9 cellular contexts compared by ENCODE assay signal in genomic region chr1:156128749-156129682, GRCh38. TPM values are rescaled to one million over a fixed set of nuclear protein-coding genes. Genes with fewer than 3 reads are reported as not detected.
DNase-seq lines count a peak whose midpoint lies in the region; ATAC-seq and TF ChIP-seq lines count a peak whose summit lies in the region.
"Had no signal": no experiment of that assay in that cellular context is flagged by ENCODE, and none has a peak within 500 bp of the region (broad histone marks: within the 10 kb centered on the region; RNA-seq: fewer than 3 reads in every experiment).

No MANE protein-coding gene starts in this region.

- peaks cover 80 to 95% (median 89%) of the 10 kb centered on the region in 3 donors for H3K27me3 Mint-ChIP-seq in CD14-positive monocyte (ENCODE audit: low read depth in 3 of 3)

- TF ChIP-seq POLR2A in esophagus muscularis mucosa (IDR thresholded peaks at IDR 0.05; ENCODE audit: low read depth) = no peak

- no peak for DNase-seq in CD14-positive monocyte (ENCODE audit: low spot score)
- DNase-seq in RPMI7951 (ENCODE audit: low read depth) = peak; percentile 84
- no peak for DNase-seq in esophagus muscularis mucosa (ENCODE audit: extremely low spot score)
- no peak for DNase-seq in osteoblast (ENCODE audit: insufficient read length, low spot score, missing footprints)
- DNase-seq in AG20443 (ENCODE audit: low spot score) = no peak
- DNase-seq in cerebellar nuclear complex (lab: John Stamatoyannopoulos, UW) = no peak
- no peak for DNase-seq in OCI-M2 (lab: John Stamatoyannopoulos, UW; ENCODE audit: unreplicated experiment)
- DNase-seq: foreskin melanocyte had no signal

- H3K4me3 ChIP-seq in esophagus muscularis mucosa = peak overlapping the region; percentile 23 to 69 (median 37)
- peak overlapping the region; percentile 23 for H3K4me3 ChIP-seq in osteoblast (ENCODE audit: insufficient read depth, low read length)

- TF ChIP-seq CTCF in CD14-positive monocyte (IDR thresholded peaks at IDR 0.05) = no peak
- TF ChIP-seq CTCF in esophagus muscularis mucosa (IDR thresholded peaks at IDR 0.05) = no peak
- no peak for TF ChIP-seq CTCF in osteoblast (IDR thresholded peaks at IDR 0.05; ENCODE audit: extremely low read depth, low read depth, low read length)

- no peaks in the 10 kb centered on the region for H3K27me3 ChIP-seq in esophagus muscularis mucosa
- no peaks in the 10 kb centered on the region for H3K27me3 ChIP-seq in osteoblast (ENCODE audit: insufficient read depth, low read length)

- peak overlapping the region in 5 of 7 donors; percentile 50 to 91 (median 85) for H3K27ac Mint-ChIP-seq in CD14-positive monocyte

- no peak for ATAC-seq in HG02623 (IDR thresholded peaks at IDR 0.05; ENCODE audit: unreplicated experiment)

- H3K9me3 ChIP-seq in esophagus muscularis mucosa (no peaks in the 10 kb centered on the region), osteoblast (ENCODE audit: low read depth, low read length) (no peaks in the 10 kb centered on the region)

- H3K4me1 Mint-ChIP-seq in CD14-positive monocyte = peaks cover 59% of the 10 kb centered on the region

- H3K27ac ChIP-seq in esophagus muscularis mucosa (replicated peaks in 1 of 4) (peak overlapping the region; percentile 92 to 100 (median 96)), osteoblast (ENCODE audit: low read depth, low read length) (peak overlapping the region; percentile 100)

- H3K9me3 Mint-ChIP-seq in CD14-positive monocyte = peaks cover 0 to 15% (median 3%) of the 10 kb centered on the region in 7 donors

- TF ChIP-seq EP300 in esophagus muscularis mucosa (IDR thresholded peaks at IDR 0.05) = no peak

- 14% methylated on average over 8 of the region's 8 CpGs for WGBS in esophagus muscularis mucosa

- H3K4me3 Mint-ChIP-seq in CD14-positive monocyte = peak overlapping the region in 1 of 2 donors; percentile 82

- H4K20me1 ChIP-seq in osteoblast (ENCODE audit: insufficient read depth, low read length) = peaks cover 24% of the 10 kb centered on the region

- H3K36me3 Mint-ChIP-seq in CD14-positive monocyte = peaks cover 10 to 21% of the 10 kb centered on the region in 2 donors

- intact Hi-C loops in CD14-positive monocyte (cut with micrococcal nuclease) (no loop called here), esophagus muscularis mucosa (cut with DNase I) (no loop called here)

- no peak overlapping the region for H2AFZ ChIP-seq in osteoblast (ENCODE audit: low read length)

- H3K4me2 ChIP-seq in osteoblast (ENCODE audit: insufficient read depth, low read length) = peak overlapping the region; percentile 77

- peaks cover 37% of the 10 kb centered on the region in 4 donors for H3K36me3 ChIP-seq in esophagus muscularis mucosa
- peaks cover 38% of the 10 kb centered on the region for H3K36me3 ChIP-seq in osteoblast (ENCODE audit: insufficient read depth, low read length)

- H3K4me1 ChIP-seq in esophagus muscularis mucosa (peaks cover 72 to 100% (median 79%) of the 10 kb centered on the region in 4 donors), osteoblast (ENCODE audit: insufficient read depth, low read length) (peaks cover 62% of the 10 kb centered on the region)

- peaks cover 80% of the 10 kb centered on the region for H3K79me2 ChIP-seq in osteoblast (ENCODE audit: insufficient read depth, low read length)

RNA-seq across cellular contexts. Expression of gene LMNA, which starts 14.5 kb away (rescaled TPM):
- polyA plus RNA-seq in CD14-positive monocyte = 10 to 100 TPM; 16.5 to 24.7 TPM
- total RNA-seq in RPMI7951 (2014; rRNA removed; shearing (Covaris generic)) = 919 and 1,055 TPM in 2 replicates
- total RNA-seq in esophagus muscularis mucosa = 100 to 1,000 TPM; 311 to 589 (median 380) TPM
- 774 and 854 TPM in 2 replicates for total RNA-seq in osteoblast

RNA-seq across cellular contexts. Expression of gene SEMA4A, which starts 24.4 kb away (rescaled TPM):
- polyA plus RNA-seq in CD14-positive monocyte = 100 to 1,000 TPM in 1 of 2 donors, 10 to 100 TPM in 1; 72.3 to 121 TPM
- total RNA-seq in RPMI7951 (2014; rRNA removed; shearing (Covaris generic)) = 0.20 and 0.36 TPM in 2 replicates
- total RNA-seq in esophagus muscularis mucosa (1 to 10 TPM; 1.7 to 4.1 (median 2.6) TPM), osteoblast (1.5 and 1.8 TPM in 2 replicates)

RNA-seq across cellular contexts. Expression of gene MEX3A, which starts 46.8 kb away (rescaled TPM):
- polyA plus RNA-seq in CD14-positive monocyte = not detected
- total RNA-seq in RPMI7951 (2014; rRNA removed; shearing (Covaris generic)) = 2.1 and 2.4 TPM in 2 replicates
- total RNA-seq in esophagus muscularis mucosa = 1 to 10 TPM in 1 of 4 donors, under 1 TPM in 3; under 0.01 to 1.6 (median 0.66) TPM
- total RNA-seq in osteoblast = 0.88 and 1.1 TPM in 2 replicates
